ENCODE assay signal across 27 cellular contexts in the genomic region with DNA sequence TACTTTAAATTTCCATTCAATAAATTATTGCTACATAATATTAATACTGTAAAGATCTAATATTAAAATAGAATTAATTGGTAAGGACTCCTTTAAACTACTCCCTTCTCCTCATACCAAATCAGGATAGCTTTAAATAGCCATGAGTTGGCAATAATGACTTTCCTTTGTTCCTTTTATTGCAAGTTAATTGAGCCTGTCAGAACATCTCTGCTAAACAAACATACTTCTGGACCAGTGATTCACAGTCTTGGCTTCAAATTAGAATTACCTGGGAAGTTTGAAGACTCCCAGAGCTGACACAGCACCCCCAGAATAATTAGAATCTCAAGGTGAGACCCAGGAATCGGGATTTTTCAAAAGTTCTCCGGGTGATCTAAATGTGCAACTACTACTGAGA. TPM values are rescaled to one million over a fixed set of nuclear protein-coding genes. Genes with fewer than 3 reads are reported as not detected.
DNase-seq lines count a peak whose midpoint lies in the region; ATAC-seq and TF ChIP-seq lines count a peak whose summit lies in the region.
"Had no signal": no experiment of that assay in that cellular context is flagged by ENCODE, and none has a peak within 500 bp of the region (broad histone marks: within the 10 kb centered on the region; RNA-seq: fewer than 3 reads in every experiment).

No MANE protein-coding gene starts in this region.

- peaks cover 38 to 70% of the 10 kb centered on the region in 2 donors for H3K36me3 Mint-ChIP-seq in activated T-cell treated with anti-CD3 and anti-CD28 coated beads, Interleukin-2, amount 50 U/mL, for 72 hours (ENCODE audit: insufficient read depth in 2 of 2)

- H3K4me3 ChIP-seq in breast epithelium = no peak overlapping the region
- H3K4me3 ChIP-seq in suprapubic skin = no peak overlapping the region
- H3K4me3 ChIP-seq: ascending aorta, GM12878, left ventricle myocardium inferior, psoas muscle, SJCRH30, skin epidermis had no signal

- DNase-seq in activated T-cell treated with anti-CD3 and anti-CD28 coated beads, Interleukin-2, amount 50 U/mL, for 72 hours = no peak
- DNase-seq in activated T-cell treated with anti-CD3 and anti-CD28 coated beads, Interleukin-2, amount 50 U/mL, for 1 hour = no peak
- peak; percentile 80 for DNase-seq in NCI-H748 (lab: John Stamatoyannopoulos, UW; ENCODE audit: unreplicated experiment)
- DNase-seq in breast epithelium (ENCODE audit: low spot score in 2 of 2) = no peak
- DNase-seq in suprapubic skin (ENCODE audit: low spot score in 2 of 2) = no peak
- no peak for DNase-seq in activated CD4-positive, alpha-beta T cell treated with anti-CD3 and anti-CD28 coated beads, Interleukin-2, amount 50 U/mL, for 4 hours
- no peak for DNase-seq in GM20000 (ENCODE audit: low spot score)
- no peak for DNase-seq in posterior vena cava (ENCODE audit: low spot score)
- DNase-seq: ACHN; activated CD8-positive, alpha-beta memory T cell treated with anti-CD3 and anti-CD28 coated beads for 24 hours; activated effector memory CD4-positive, alpha-beta T cell treated with anti-CD3 and anti-CD28 coated beads, Interleukin-2, amount 50 U/mL, for 16 hours; effector CD4-positive, alpha-beta T cell; head of caudate nucleus; left ventricle myocardium inferior; NCI-H1694; psoas muscle; SJCRH30; stimulated activated CD4-positive, alpha-beta T cell treated with anti-CD3 and anti-CD28 coated beads, Interleukin-4, amount 100 ng/mL, for 24 hours; substantia nigra; T-helper 2 cell; WERI-Rb-1 had no signal

- peak overlapping the region; percentile 6 for H3K27ac Mint-ChIP-seq in activated T-cell treated with anti-CD3 and anti-CD28 coated beads, Interleukin-2, amount 50 U/mL, for 72 hours

- intact Hi-C loops in breast epithelium (cut with DNase I; ENCODE audit: low total_unique reads) = no loop called here
- intact Hi-C loops in posterior vena cava (cut with DNase I) = no loop called here

- H3K27me3 Mint-ChIP-seq in activated T-cell treated with anti-CD3 and anti-CD28 coated beads, Interleukin-2, amount 50 U/mL, for 72 hours (ENCODE audit: low read depth) = no peaks in the 10 kb centered on the region

- H3K27ac ChIP-seq in breast epithelium (peak overlapping the region; percentile 20 to 64), suprapubic skin (peak overlapping the region; percentile 50)
- H3K27ac ChIP-seq: ascending aorta, C4-2B, left ventricle myocardium inferior, psoas muscle, SJCRH30, WERI-Rb-1 had no signal

- TF ChIP-seq CTCF in breast epithelium (IDR thresholded peaks at IDR 0.05) (no peak), suprapubic skin (IDR thresholded peaks at IDR 0.05) (no peak), GM20000 (IDR thresholded peaks at IDR 0.05; ENCODE audit: extremely low read depth, missing control alignments) (no peak)

- TF ChIP-seq EP300 in suprapubic skin (IDR thresholded peaks at IDR 0.05) = no peak

- H3K4me3 Mint-ChIP-seq in activated T-cell treated with anti-CD3 and anti-CD28 coated beads, Interleukin-2, amount 50 U/mL, for 72 hours = no peak overlapping the region

- TF ChIP-seq POLR2A in breast epithelium (IDR thresholded peaks at IDR 0.05) (no peak), suprapubic skin (IDR thresholded peaks at IDR 0.05) (no peak)

- H3K36me3 ChIP-seq in breast epithelium = no peaks in the 10 kb centered on the region
- H3K36me3 ChIP-seq in suprapubic skin = no peaks in the 10 kb centered on the region
- H3K36me3 ChIP-seq: ascending aorta, left ventricle myocardium inferior, SJCRH30, WERI-Rb-1 had no signal

- WGBS in suprapubic skin = 81% methylated on average over 2 of the region's 2 CpGs

- ATAC-seq in activated T-cell treated with anti-CD3 and anti-CD28 coated beads, Interleukin-2, amount 50 U/mL, for 72 hours (replicated peaks in 1 of 2) = no peak
- ATAC-seq: GM12878, psoas muscle had no signal

- peaks cover 57% of the 10 kb centered on the region for H3K4me1 Mint-ChIP-seq in activated T-cell treated with anti-CD3 and anti-CD28 coated beads, Interleukin-2, amount 50 U/mL, for 72 hours (ENCODE audit: low read depth)

- H3K27me3 ChIP-seq in breast epithelium = no peaks in the 10 kb centered on the region
- no peaks in the 10 kb centered on the region for H3K27me3 ChIP-seq in suprapubic skin
- H3K27me3 ChIP-seq: ascending aorta had no signal

- H3K9me3 ChIP-seq in breast epithelium = no peaks in the 10 kb centered on the region
- H3K9me3 ChIP-seq in suprapubic skin = no peaks in the 10 kb centered on the region
- H3K9me3 ChIP-seq: ascending aorta, left ventricle myocardium inferior, psoas muscle, SJCRH30 had no signal

- peaks cover under 1 to 2% of the 10 kb centered on the region in 2 donors for H3K9me3 Mint-ChIP-seq in activated T-cell treated with anti-CD3 and anti-CD28 coated beads, Interleukin-2, amount 50 U/mL, for 72 hours

- H3K4me1 ChIP-seq in breast epithelium = no peaks in the 10 kb centered on the region
- peaks cover 60% of the 10 kb centered on the region for H3K4me1 ChIP-seq in suprapubic skin
- H3K4me1 ChIP-seq: ascending aorta, psoas muscle, SJCRH30 had no signal

RNA-seq across cellular contexts. Expression of gene C5orf58, which starts 18.7 kb away (rescaled TPM):
- not detected for total RNA-seq in activated T-cell treated with anti-CD3 and anti-CD28 coated beads, Interleukin-2, amount 50 U/mL, for 72 hours
- under 1 TPM in 2 of 3 donors, not detected in 1; 0.15 to 0.80 TPM for total RNA-seq in breast epithelium
- total RNA-seq in suprapubic skin = not detected
- total RNA-seq in posterior vena cava = not detected
- total RNA-seq: ascending aorta, cerebellum, GM12878, NCI-H460, psoas muscle, SJCRH30 had no signal

RNA-seq across cellular contexts. Expression of gene LCP2, which starts 46.1 kb away (rescaled TPM):
- 100 to 1,000 TPM; 162 to 190 TPM for total RNA-seq in activated T-cell treated with anti-CD3 and anti-CD28 coated beads, Interleukin-2, amount 50 U/mL, for 72 hours
- total RNA-seq in breast epithelium (10 to 100 TPM; 15.4 to 41.4 (median 21.8) TPM), suprapubic skin (1 to 10 TPM in 3 of 4 donors, not detected in 1; 1.5 to 8.9 (median 7.7) TPM), posterior vena cava (10 to 100 TPM; 19.3 to 25.0 TPM)
- total RNA-seq: NCI-H460, SJCRH30 had no signal
